In genomic region chr5:179137001-179137642, GRCh38 we compare ENCODE assay signal across 1 cellular context.
TF ChIP-seq lines count a peak whose summit lies in the region.

No MANE protein-coding gene starts in this region.

TF ChIP-seq in HepG2, 621 proteins besides CTCF, POLR2A, EP300 and RAD21:
- TF ChIP-seq ZSCAN21 (CRISPR knock-in tag; IDR thresholded peaks at IDR 0.05; ENCODE audit: borderline replicate concordance) (no peak), RFX3 (CRISPR knock-in tag; IDR thresholded peaks at IDR 0.05) (no peak), PHF8 (CRISPR knock-in tag; IDR thresholded peaks at IDR 0.05) (no peak), MXD1 (CRISPR knock-in tag; IDR thresholded peaks at IDR 0.05) (no peak), ZNF296 (CRISPR knock-in tag; conservative IDR thresholded peaks at IDR 0.05) (no peak), HOXA7 (CRISPR knock-in tag; IDR thresholded peaks at IDR 0.05) (no peak), HMGA1 (CRISPR knock-in tag; conservative IDR thresholded peaks at IDR 0.05) (no peak), NR2F2 (IDR thresholded peaks at IDR 0.05; ENCODE audit: borderline replicate concordance, low read depth) (no peak), REXO4 (CRISPR knock-in tag; IDR thresholded peaks at IDR 0.05; ENCODE audit: borderline replicate concordance) (no peak), ZMYM3 (CRISPR knock-in tag; IDR thresholded peaks at IDR 0.05) (no peak)
